In the genomic region with DNA sequence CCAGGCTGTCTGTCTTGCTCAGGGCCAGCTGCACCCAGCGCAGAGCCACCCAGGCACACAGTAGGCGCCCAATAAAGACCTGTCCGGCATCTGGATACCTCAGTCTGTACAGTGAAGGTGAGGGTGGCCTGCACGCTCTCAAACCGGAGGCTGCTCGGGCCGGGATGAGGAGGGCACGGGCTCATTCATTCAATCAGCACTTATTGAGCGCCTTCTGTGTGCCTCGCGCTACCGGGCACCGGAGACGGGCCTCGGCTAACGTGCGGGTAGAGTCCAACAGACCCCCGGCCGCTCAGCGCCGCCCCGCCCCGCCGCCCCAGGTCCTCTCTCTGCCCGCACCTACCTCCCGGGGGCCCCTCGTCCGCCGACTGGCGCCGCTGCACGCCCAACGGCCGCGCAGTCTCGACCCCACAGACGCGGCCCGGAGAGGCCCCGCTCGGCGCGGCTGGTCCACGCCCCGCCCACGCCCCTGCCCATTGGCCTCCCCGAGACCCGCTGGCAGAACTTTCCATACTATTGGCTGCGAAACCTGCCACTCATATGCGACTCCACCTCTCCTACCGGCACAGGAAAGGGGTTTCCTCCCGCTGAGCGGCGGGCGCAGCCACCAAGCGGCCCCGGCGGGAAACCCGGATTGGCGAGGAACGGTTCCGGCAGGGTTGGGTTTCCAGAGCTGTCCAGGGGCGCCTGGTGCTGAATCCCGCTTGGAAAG, we compare ENCODE assay signal across 8 cellular contexts. TPM values are rescaled to one million over a fixed set of nuclear protein-coding genes. Genes with fewer than 3 reads are reported as not detected.
DNase-seq lines count a peak whose midpoint lies in the region; ATAC-seq lines count a peak whose summit lies in the region.

Gene SLC39A3 (minus strand): TSS at position 416 of the 712 bp plus-strand sequence. CDS start 2,760 bp downstream, outside the sequence.

- H3K4me3 ChIP-seq in BLaER1 treated with 17β-estradiol and CSF1 and Interleukin-3, amounts not matched to agents 10 nM and 100 nM: peak within 1 kb of the TSS; percentile 75 to 99 (median 89)

- POLR2A ChIA-PET in activated CD4-positive, alpha-beta T cell treated with anti-CD3 and anti-CD28 coated beads, Interleukin-2, amount 10 ng/mL, durations not matched to agents 7 days and 5 days (lab: Charles Lee): no interaction called here

- H3K27ac Mint-ChIP-seq in activated CD4-positive, alpha-beta T cell treated with anti-CD3 and anti-CD28 coated beads, Interleukin-2, amount 10 ng/mL, durations not matched to agents 7 days and 5 days: peak within 1 kb of the TSS; percentile 86

- H3K9ac ChIP-seq in BLaER1 treated with 17β-estradiol and CSF1 and Interleukin-3, amounts not matched to agents 10 nM and 100 nM: peak within 1 kb of the TSS; percentile 78 to 89 (median 86)

- H3K36me3 Mint-ChIP-seq in activated CD4-positive, alpha-beta T cell treated with anti-CD3 and anti-CD28 coated beads, Interleukin-2, amount 10 ng/mL, durations not matched to agents 7 days and 5 days (ENCODE audit: low read depth): peaks cover 23% of the 10 kb centered on the region

- CTCF ChIA-PET in activated CD4-positive, alpha-beta T cell treated with anti-CD3 and anti-CD28 coated beads, Interleukin-2, amount 10 ng/mL, durations not matched to agents 7 days and 5 days (lab: Charles Lee): interaction anchor here (0.6 to 1.9 kb wide), 3 partner anchors 9 to 91 kb away, joined by 3 to 6 read pairs (median 4); no protein-coding TSS in a partner anchor

- H3K9me3 ChIP-seq in BLaER1 treated with 17β-estradiol and CSF1 and Interleukin-3, amounts not matched to agents 10 nM and 100 nM (replicated peaks in 1 of 11): peaks cover 0 to 14% (median 10%) of the 10 kb centered on the region in 11 experiments; a peak in 16 of 22 replicates

- peaks cover 25 to 34% (median 28%) of the 10 kb centered on the region in 11 experiments for H3K36me3 ChIP-seq in BLaER1 treated with 17β-estradiol and CSF1 and Interleukin-3, amounts not matched to agents 10 nM and 100 nM

- peak; percentile 93 for DNase-seq in NCI-H748 (lab: John Stamatoyannopoulos, UW; ENCODE audit: unreplicated experiment)
- DNase-seq in activated CD4-positive, alpha-beta T cell treated with anti-CD3 and anti-CD28 coated beads, Interleukin-2, amount 10 ng/mL, durations not matched to agents 7 days and 5 days: peak; percentile 100
- DNase-seq in dedifferentiated amniotic fluid mesenchymal stem cell (ENCODE audit: extremely low spot score): peak; percentile 99
- DNase-seq in left kidney (ENCODE audit: low read depth, low spot score): peak; percentile 99
- DNase-seq in stimulated activated CD4-positive, alpha-beta T cell treated with anti-CD3 and anti-CD28 coated beads, Interleukin-1b, Interleukin-23, amount 100 ng/mL, for 48 hours: peak; percentile 99

- peaks cover 16% of the 10 kb centered on the region for H3K4me1 Mint-ChIP-seq in activated CD4-positive, alpha-beta T cell treated with anti-CD3 and anti-CD28 coated beads, Interleukin-2, amount 10 ng/mL, durations not matched to agents 7 days and 5 days

- H3K27ac ChIP-seq in BLaER1 treated with 17β-estradiol and CSF1 and Interleukin-3, amounts not matched to agents 10 nM and 100 nM: peak within 1 kb of the TSS; percentile 58 to 81 (median 75); a peak in 21 of 22 replicates

- H3K27me3 Mint-ChIP-seq in activated CD4-positive, alpha-beta T cell treated with anti-CD3 and anti-CD28 coated beads, Interleukin-2, amount 10 ng/mL, durations not matched to agents 7 days and 5 days: peaks cover 5% of the 10 kb centered on the region

- H3K4me3 Mint-ChIP-seq in activated CD4-positive, alpha-beta T cell treated with anti-CD3 and anti-CD28 coated beads, Interleukin-2, amount 10 ng/mL, durations not matched to agents 7 days and 5 days: peak within 1 kb of the TSS; percentile 89

- H3K4me2 ChIP-seq in BLaER1 treated with 17β-estradiol and CSF1 and Interleukin-3, amounts not matched to agents 10 nM and 100 nM: peak within 1 kb of the TSS; percentile 85 to 98 (median 95)

- peaks cover 12 to 40% (median 30%) of the 10 kb centered on the region in 10 experiments for H3K4me1 ChIP-seq in BLaER1 treated with 17β-estradiol and CSF1 and Interleukin-3, amounts not matched to agents 10 nM and 100 nM

- no peaks in the 10 kb centered on the region; a peak in 2 of 22 replicates for H3K27me3 ChIP-seq in BLaER1 treated with 17β-estradiol and CSF1 and Interleukin-3, amounts not matched to agents 10 nM and 100 nM

- H4K20me1 ChIP-seq in BLaER1 treated with 17β-estradiol and CSF1 and Interleukin-3, amounts not matched to agents 10 nM and 100 nM: peaks cover 5 to 45% (median 26%) of the 10 kb centered on the region in 11 experiments; a peak in 20 of 22 replicates

- no peaks in the 10 kb centered on the region for H3K9me3 Mint-ChIP-seq in activated CD4-positive, alpha-beta T cell treated with anti-CD3 and anti-CD28 coated beads, Interleukin-2, amount 10 ng/mL, durations not matched to agents 7 days and 5 days

- ATAC-seq in GM19351 (IDR thresholded peaks at IDR 0.05; ENCODE audit: unreplicated experiment): peak; percentile 94
- peak; percentile 80 for ATAC-seq in HG03520 (IDR thresholded peaks at IDR 0.05; ENCODE audit: unreplicated experiment)

RNA-seq across cellular contexts. Expression of gene SLC39A3, which starts in this region (rescaled TPM):
- 10 to 100 TPM; 31.5 to 37.5 TPM for total RNA-seq in activated CD4-positive, alpha-beta T cell treated with anti-CD3 and anti-CD28 coated beads, Interleukin-2, amount 10 ng/mL, durations not matched to agents 7 days and 5 days

Comparison
In these comparisons a context has a peak if more than half of its experiments do, and no peak if none do; other contexts are left out.
1. Peak in every context shown above with its lines: DNase-seq, ATAC-seq, H3K4me3 ChIP-seq and H3K27ac ChIP-seq.